In the genomic region with DNA sequence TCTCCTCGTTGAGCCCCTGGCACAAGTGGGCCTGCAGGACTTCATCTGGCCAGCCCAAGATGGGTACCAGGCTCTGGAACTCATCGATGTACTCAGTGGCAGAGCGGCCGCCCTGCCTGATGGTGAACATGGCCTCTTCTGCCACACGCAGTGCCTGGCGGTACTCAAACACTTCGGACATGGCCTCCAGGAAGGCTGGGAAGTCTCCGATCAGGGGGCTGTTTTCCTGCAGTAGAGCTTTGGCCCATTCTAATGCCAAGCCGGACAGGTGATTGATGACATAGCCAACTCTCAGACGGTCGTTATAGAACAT, we compare ENCODE assay signal across 39 cellular contexts. TPM values are rescaled to one million over a fixed set of nuclear protein-coding genes. Genes with fewer than 3 reads are reported as not detected.
"Had no signal": no experiment of that assay in that cellular context is flagged by ENCODE, and none has a peak within 500 bp of the region (broad histone marks: within the 10 kb centered on the region; RNA-seq: fewer than 3 reads in every experiment).

No MANE protein-coding gene starts in this region.

- ATAC-seq: activated T-cell treated with anti-CD3 and anti-CD28 coated beads, Interleukin-2, amount 50 U/mL, for 4 hours; PC-3; SK-N-SH treated with all-trans-retinoic acid at 6 μM for 48 hours had no signal

- H3K4me1 ChIP-seq: Peyer's patch had no signal

- H3K27ac ChIP-seq: brain microvascular endothelial cell, Peyer's patch, VCaP had no signal

- DNase-seq: activated B cell treated with CpG ODN at 0.5 μM for 24 hours; activated CD4-positive, alpha-beta memory T cell treated with anti-CD3 and anti-CD28 coated beads for 36 hours; activated CD4-positive, alpha-beta T cell treated with anti-CD3 and anti-CD28 coated beads for 4 hours; activated CD4-positive, alpha-beta T cell treated with anti-CD3 and anti-CD28 coated beads, Interleukin-2, amount 50 U/mL, for 1 hour; activated CD4-positive, CD25-positive, alpha-beta regulatory T cell treated with anti-CD3 and anti-CD28 coated beads, Interleukin-2, amount 50 U/mL, for 72 hours; activated CD8-positive, alpha-beta memory T cell treated with anti-CD3 and anti-CD28 coated beads, Interleukin-2, amount 50 U/mL, for 4 hours; activated naive CD4-positive, alpha-beta T cell; activated naive CD4-positive, alpha-beta T cell treated with anti-CD3 and anti-CD28 coated beads, Interleukin-2, amount 50 U/mL, for 16 hours; activated naive CD8-positive, alpha-beta T cell treated with anti-CD3 and anti-CD28 coated beads for 36 hours; activated T-cell treated with anti-CD3 and anti-CD28 coated beads for 4 hours; activated T-cell treated with anti-CD3 and anti-CD28 coated beads, Interleukin-2, amount 50 U/mL, for 4 hours; amniotic stem cell; brain microvascular endothelial cell; Kasumi-1; KG1; MG63; MV-4-11; NCI-H1092; NCI-H1436 treated with DMSO at 0.1 percent for 48 hours; NCI-H1694 treated with DMSO at 0.1 percent for 48 hours; NCI-H2029; NCI-H345; NCI-H510A; NCI-H526; NCI-H748 treated with DMSO at 0.1 percent for 48 hours; NK-92 treated with Interleukin-12 subunit alpha and Interleukin-12 subunit beta, amount 100 ng/mL, for 24 hours; PC-3; RPMI8226; SIG-M5; SW 1271; T-helper 1 cell; T-helper 2 cell; T-helper 9 cell had no signal

- H3K36me3 ChIP-seq: MG63, Peyer's patch had no signal

- H3K27me3 Mint-ChIP-seq: activated B cell treated with CpG ODN at 0.5 μM for 24 hours had no signal

- H3K9me3 ChIP-seq: MG63, Peyer's patch had no signal

- H3K36me3 Mint-ChIP-seq: activated CD4-positive, alpha-beta memory T cell treated with anti-CD3 and anti-CD28 coated beads for 36 hours; activated naive CD8-positive, alpha-beta T cell treated with anti-CD3 and anti-CD28 coated beads for 36 hours had no signal

- H3K4me1 Mint-ChIP-seq: activated B cell treated with CpG ODN at 0.5 μM for 24 hours; activated naive CD8-positive, alpha-beta T cell treated with anti-CD3 and anti-CD28 coated beads for 36 hours had no signal

- H3K27me3 ChIP-seq: brain microvascular endothelial cell, MG63, Peyer's patch had no signal

- H3K27ac Mint-ChIP-seq: activated B cell treated with CpG ODN at 0.5 μM for 24 hours; activated CD4-positive, alpha-beta memory T cell treated with anti-CD3 and anti-CD28 coated beads for 36 hours; activated naive CD8-positive, alpha-beta T cell treated with anti-CD3 and anti-CD28 coated beads for 36 hours; activated T-helper 1 cell treated with anti-CD3 and anti-CD28 coated beads, Interleukin-12 subunit alpha, Interleukin-12 subunit beta, Interleukin-2, Interleukin-4 antibody, amounts not matched to agents 30 ng/mL and 10 ng/mL and 1 ng/mL, durations not matched to agents 14 hours and 24 hours and 36 hours had no signal

- H3K9me3 Mint-ChIP-seq: activated CD4-positive, alpha-beta memory T cell treated with anti-CD3 and anti-CD28 coated beads for 36 hours; activated naive CD8-positive, alpha-beta T cell treated with anti-CD3 and anti-CD28 coated beads for 36 hours; activated T-cell treated with anti-CD3 and anti-CD28 coated beads, Interleukin-2, amount 50 U/mL, for 4 hours; activated T-helper 1 cell treated with anti-CD3 and anti-CD28 coated beads, Interleukin-12 subunit alpha, Interleukin-12 subunit beta, Interleukin-2, Interleukin-4 antibody, amounts not matched to agents 30 ng/mL and 10 ng/mL and 1 ng/mL, durations not matched to agents 14 hours and 24 hours and 36 hours had no signal

- H3K4me3 ChIP-seq: MG63, Peyer's patch had no signal

- H3K4me3 Mint-ChIP-seq: activated B cell treated with CpG ODN at 0.5 μM for 24 hours; activated CD4-positive, alpha-beta memory T cell treated with anti-CD3 and anti-CD28 coated beads for 36 hours; activated naive CD8-positive, alpha-beta T cell treated with anti-CD3 and anti-CD28 coated beads for 36 hours; activated T-cell treated with anti-CD3 and anti-CD28 coated beads, Interleukin-2, amount 50 U/mL, for 4 hours; activated T-helper 1 cell treated with anti-CD3 and anti-CD28 coated beads, Interleukin-12 subunit alpha, Interleukin-12 subunit beta, Interleukin-2, Interleukin-4 antibody, amounts not matched to agents 30 ng/mL and 10 ng/mL and 1 ng/mL, durations not matched to agents 14 hours and 24 hours and 36 hours had no signal

RNA-seq across cellular contexts. Expression of a gene that starts 19.8 kb away (rescaled TPM):
- total RNA-seq: activated B cell treated with CpG ODN at 0.5 μM for 24 hours; activated CD4-positive, alpha-beta memory T cell treated with anti-CD3 and anti-CD28 coated beads for 36 hours; activated naive CD8-positive, alpha-beta T cell treated with anti-CD3 and anti-CD28 coated beads for 36 hours; activated T-cell treated with anti-CD3 and anti-CD28 coated beads, Interleukin-2, amount 50 U/mL, for 4 hours; activated T-helper 1 cell treated with anti-CD3 and anti-CD28 coated beads, Interleukin-12 subunit alpha, Interleukin-12 subunit beta, Interleukin-2, Interleukin-4 antibody, amounts not matched to agents 30 ng/mL and 10 ng/mL and 1 ng/mL, durations not matched to agents 14 hours and 24 hours and 36 hours; aorta; PC-3; Peyer's patch; SK-MEL-5 had no signal
- polyA plus RNA-seq: aorta had no signal

RNA-seq across cellular contexts. Expression of a gene that starts 57.8 kb away (rescaled TPM):
- total RNA-seq: activated B cell treated with CpG ODN at 0.5 μM for 24 hours; activated CD4-positive, alpha-beta memory T cell treated with anti-CD3 and anti-CD28 coated beads for 36 hours; activated T-helper 1 cell treated with anti-CD3 and anti-CD28 coated beads, Interleukin-12 subunit alpha, Interleukin-12 subunit beta, Interleukin-2, Interleukin-4 antibody, amounts not matched to agents 30 ng/mL and 10 ng/mL and 1 ng/mL, durations not matched to agents 14 hours and 24 hours and 36 hours; PC-3; SK-MEL-5 had no signal
